Comparison of ENCODE assay signal across 27 cellular contexts in the genomic region with DNA sequence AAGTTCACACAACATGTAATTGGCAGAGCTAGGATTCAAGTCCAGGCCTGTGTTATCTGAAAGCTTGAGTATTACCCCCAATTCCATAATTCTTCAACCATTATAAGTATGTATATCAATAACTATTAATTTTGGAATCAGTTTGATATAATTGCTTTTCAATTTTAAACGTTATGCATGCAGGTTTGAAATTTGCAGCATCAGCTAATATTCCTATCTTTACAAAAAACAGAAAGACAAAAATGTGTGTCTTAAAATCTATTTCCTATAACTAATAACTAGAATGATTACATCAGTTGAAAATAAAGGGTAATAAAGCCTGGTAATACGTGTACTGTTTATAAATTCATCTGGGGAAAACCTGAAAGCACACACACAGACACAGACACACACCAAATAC.
"Had no signal": no experiment of that assay in that cellular context is flagged by ENCODE, and none has a peak within 500 bp of the region (broad histone marks: within the 10 kb centered on the region; RNA-seq: fewer than 3 reads in every experiment).

No MANE protein-coding gene starts in this region.

- DNase-seq: colonic mucosa; cortex of kidney; effector CD8-positive, alpha-beta T cell; effector memory CD8-positive, alpha-beta T cell; endodermal cell; erythroblast; esophagus squamous epithelium; foreskin fibroblast; foreskin melanocyte; gastrocnemius medialis; glutamatergic neuron; head of caudate nucleus; heart right ventricle; hippocampal formation; left cardiac atrium; left lung; left ventricle myocardium superior; lower lobe of right lung; mesenchymal stem cell; mucosa of descending colon had no signal

- H3K4me1 ChIP-seq: colonic mucosa, esophagus squamous epithelium, gastrocnemius medialis, heart right ventricle, left lung, lower lobe of right lung had no signal

- H3K4me3 Mint-ChIP-seq: dendritic cell treated with granulocyte-macrophage colony-stimulating factor and Interleukin-4, amounts not matched to agents 40 ng/mL and 50 ng/mL, for 4 days; effector memory CD8-positive, alpha-beta T cell; endodermal cell; mesothelial cell of epicardium had no signal

- ATAC-seq: effector memory CD8-positive, alpha-beta T cell; esophagus mucosa; gastrocnemius medialis; heart right ventricle; left cardiac atrium; left lung; left ventricle myocardium superior; lower lobe of right lung; mucosa of descending colon had no signal

- H3K27ac ChIP-seq: colonic mucosa, epithelial cell of prostate, esophagus squamous epithelium, gastrocnemius medialis, heart right ventricle, left lung, lower lobe of right lung had no signal

- H3K36me3 ChIP-seq: colonic mucosa, esophagus squamous epithelium, gastrocnemius medialis, heart right ventricle, left lung, lower lobe of right lung had no signal

- H3K27me3 Mint-ChIP-seq: dendritic cell treated with granulocyte-macrophage colony-stimulating factor and Interleukin-4, amounts not matched to agents 40 ng/mL and 50 ng/mL, for 4 days; effector memory CD8-positive, alpha-beta T cell had no signal

- H3K4me1 Mint-ChIP-seq: endodermal cell, mesothelial cell of epicardium had no signal

- H3K27me3 ChIP-seq: colonic mucosa, esophagus squamous epithelium, gastrocnemius medialis, heart right ventricle, left lung had no signal

- FAIRE-seq: endometrium, islet of Langerhans, keratinocyte had no signal

- H3K4me3 ChIP-seq: colonic mucosa, esophagus squamous epithelium, gastrocnemius medialis, heart right ventricle, left lung, lower lobe of right lung, mucosa of descending colon had no signal

- H3K27ac Mint-ChIP-seq: dendritic cell treated with granulocyte-macrophage colony-stimulating factor and Interleukin-4, amounts not matched to agents 40 ng/mL and 50 ng/mL, for 4 days; effector memory CD8-positive, alpha-beta T cell; endodermal cell; mesothelial cell of epicardium had no signal

- H3K9me3 ChIP-seq: colonic mucosa, gastrocnemius medialis, lower lobe of right lung had no signal
